16 cellular contexts compared by ENCODE assay signal in genomic region chr1:13297216-13297931, GRCh38. TPM values are rescaled to one million over a fixed set of nuclear protein-coding genes. Genes with fewer than 3 reads are reported as not detected.
"Had no signal": no experiment of that assay in that cellular context is flagged by ENCODE, and none has a peak within 500 bp of the region (broad histone marks: within the 10 kb centered on the region; RNA-seq: fewer than 3 reads in every experiment).

No MANE protein-coding gene starts in this region.

RNA-seq across cellular contexts. Expression of gene PRAMEF33, which starts 6.0 kb away (rescaled TPM):
- total RNA-seq: stomach, subcutaneous adipose tissue, suprapubic skin, temporal lobe, testis, thoracic aorta, thyroid gland, tibial nerve, transverse colon, upper lobe of left lung, upper lobe of right lung, ureter, urinary bladder, uterus, vagina had no signal
- polyA plus RNA-seq: stomach, thymus, urinary bladder had no signal

RNA-seq across cellular contexts. Expression of gene PRAMEF8, which starts 12.4 kb away (rescaled TPM):
- total RNA-seq: stomach, subcutaneous adipose tissue, suprapubic skin, temporal lobe, thoracic aorta, thyroid gland, tibial nerve, transverse colon, upper lobe of left lung, upper lobe of right lung, ureter, urinary bladder, uterus, vagina had no signal
- polyA plus RNA-seq: stomach, urinary bladder had no signal

RNA-seq across cellular contexts. Expression of gene PRAMEF15, which starts 18.0 kb away (rescaled TPM):
- total RNA-seq: stomach, subcutaneous adipose tissue, suprapubic skin, temporal lobe, thoracic aorta, thyroid gland, tibial nerve, transverse colon, upper lobe of left lung, upper lobe of right lung, ureter, urinary bladder, uterus, vagina had no signal
- polyA plus RNA-seq: stomach, urinary bladder had no signal

RNA-seq across cellular contexts. Expression of gene PRAMEF5, which starts 43.4 kb away (rescaled TPM):
- total RNA-seq: stomach, subcutaneous adipose tissue, suprapubic skin, temporal lobe, testis, thoracic aorta, thyroid gland, tibial nerve, transverse colon, upper lobe of left lung, upper lobe of right lung, ureter, urinary bladder, uterus, vagina had no signal
- polyA plus RNA-seq: stomach, thymus, urinary bladder had no signal

RNA-seq across cellular contexts. Expression of gene PRAMEF14, which starts 49.6 kb away (rescaled TPM):
- total RNA-seq: stomach, subcutaneous adipose tissue, suprapubic skin, temporal lobe, thoracic aorta, thyroid gland, tibial nerve, transverse colon, upper lobe of left lung, upper lobe of right lung, ureter, urinary bladder, uterus, vagina had no signal
- polyA plus RNA-seq: stomach, urinary bladder had no signal
